Comparison of ENCODE assay signal across 2 cellular contexts in the genomic region with DNA sequence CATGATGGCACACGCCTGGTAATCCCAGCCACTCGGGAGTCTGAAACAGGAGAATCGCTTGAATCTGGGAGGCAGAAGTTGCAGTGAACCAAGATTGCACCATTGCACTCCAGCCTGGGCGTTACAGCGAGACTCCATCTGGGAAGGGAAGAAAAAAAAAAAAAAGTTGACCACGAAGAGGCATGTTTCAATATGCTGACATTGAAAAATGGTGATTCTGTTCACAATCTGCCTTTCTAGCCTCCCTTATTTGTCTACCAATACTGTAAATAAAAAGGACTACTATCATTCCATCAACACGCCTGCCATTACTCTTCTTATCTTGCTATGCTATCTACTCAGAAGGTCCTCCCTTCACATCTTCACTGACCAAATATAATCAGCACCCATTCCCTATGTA.
TF ChIP-seq lines count a peak whose summit lies in the region.

No MANE protein-coding gene starts in this region.

TF ChIP-seq in A549, 52 proteins besides CTCF, POLR2A, EP300 and RAD21:
- no peak for TF ChIP-seq CHD2 (IDR thresholded peaks at IDR 0.05; ENCODE audit: low read length, partially characterized antibody)
- peak; percentile 39 for TF ChIP-seq MAFK (IDR thresholded peaks at IDR 0.05; ENCODE audit: partially characterized antibody)

TF ChIP-seq in GM12878, 131 proteins besides CTCF, POLR2A, EP300 and RAD21:
- no peak for TF ChIP-seq HDAC2 (IDR thresholded peaks at IDR 0.05)
- TF ChIP-seq, protein P1, sequence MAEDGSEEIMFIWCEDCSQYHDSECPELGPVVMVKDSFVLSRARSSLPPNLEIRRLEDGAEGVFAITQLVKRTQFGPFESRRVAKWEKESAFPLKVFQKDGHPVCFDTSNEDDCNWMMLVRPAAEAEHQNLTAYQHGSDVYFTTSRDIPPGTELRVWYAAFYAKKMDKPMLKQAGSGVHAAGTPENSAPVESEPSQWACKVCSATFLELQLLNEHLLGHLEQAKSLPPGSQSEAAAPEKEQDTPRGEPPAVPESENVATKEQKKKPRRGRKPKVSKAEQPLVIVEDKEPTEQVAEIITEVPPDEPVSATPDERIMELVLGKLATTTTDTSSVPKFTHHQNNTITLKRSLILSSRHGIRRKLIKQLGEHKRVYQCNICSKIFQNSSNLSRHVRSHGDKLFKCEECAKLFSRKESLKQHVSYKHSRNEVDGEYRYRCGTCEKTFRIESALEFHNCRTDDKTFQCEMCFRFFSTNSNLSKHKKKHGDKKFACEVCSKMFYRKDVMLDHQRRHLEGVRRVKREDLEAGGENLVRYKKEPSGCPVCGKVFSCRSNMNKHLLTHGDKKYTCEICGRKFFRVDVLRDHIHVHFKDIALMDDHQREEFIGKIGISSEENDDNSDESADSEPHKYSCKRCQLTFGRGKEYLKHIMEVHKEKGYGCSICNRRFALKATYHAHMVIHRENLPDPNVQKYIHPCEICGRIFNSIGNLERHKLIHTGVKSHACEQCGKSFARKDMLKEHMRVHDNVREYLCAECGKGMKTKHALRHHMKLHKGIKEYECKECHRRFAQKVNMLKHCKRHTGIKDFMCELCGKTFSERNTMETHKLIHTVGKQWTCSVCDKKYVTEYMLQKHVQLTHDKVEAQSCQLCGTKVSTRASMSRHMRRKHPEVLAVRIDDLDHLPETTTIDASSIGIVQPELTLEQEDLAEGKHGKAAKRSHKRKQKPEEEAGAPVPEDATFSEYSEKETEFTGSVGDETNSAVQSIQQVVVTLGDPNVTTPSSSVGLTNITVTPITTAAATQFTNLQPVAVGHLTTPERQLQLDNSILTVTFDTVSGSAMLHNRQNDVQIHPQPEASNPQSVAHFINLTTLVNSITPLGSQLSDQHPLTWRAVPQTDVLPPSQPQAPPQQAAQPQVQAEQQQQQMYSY (CRISPR knock-in tag; IDR thresholded peaks at IDR 0.05), result no peak
- TF ChIP-seq ZNF274 (IDR thresholded peaks at IDR 0.05; ENCODE audit: insufficient read depth, insufficient read length), result no peak
- TF ChIP-seq NBN (IDR thresholded peaks at IDR 0.05), result no peak
